ENCODE assay signal across 9 cellular contexts in the genomic region with DNA sequence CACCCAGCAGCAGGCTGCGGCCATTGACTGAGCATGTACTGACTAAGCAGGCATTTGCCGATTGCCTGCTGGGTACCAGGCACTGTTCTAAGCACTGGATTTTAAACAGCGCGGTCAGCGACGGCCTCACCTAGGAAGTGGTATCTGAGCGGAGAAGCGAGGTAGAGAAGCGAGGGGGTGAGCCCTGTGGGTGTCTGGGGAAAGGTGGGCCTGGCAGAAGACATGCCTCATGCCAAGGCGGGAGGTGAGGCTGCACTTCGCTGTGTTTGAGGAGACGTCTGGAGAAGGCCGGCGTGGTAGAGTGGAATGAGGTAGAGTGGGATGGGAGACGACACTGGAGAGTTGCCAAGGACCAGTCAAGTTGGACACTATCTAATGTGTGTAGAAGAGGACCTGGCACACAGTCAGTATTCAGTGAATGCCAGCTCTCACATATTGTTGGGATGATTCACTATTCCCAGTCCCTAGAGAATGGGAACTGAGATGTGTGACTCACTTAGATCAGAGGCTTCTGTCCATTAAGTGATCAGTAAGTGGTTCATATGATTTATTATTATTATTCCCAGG. TPM values are rescaled to one million over a fixed set of nuclear protein-coding genes. Genes with fewer than 3 reads are reported as not detected.
DNase-seq lines count a peak whose midpoint lies in the region; ATAC-seq and TF ChIP-seq lines count a peak whose summit lies in the region.
"Had no signal": no experiment of that assay in that cellular context is flagged by ENCODE, and none has a peak within 500 bp of the region (broad histone marks: within the 10 kb centered on the region; RNA-seq: fewer than 3 reads in every experiment).

No MANE protein-coding gene starts in this region.

- TF ChIP-seq CTCF in Calu3 (IDR thresholded peaks at IDR 0.05; ENCODE audit: unreplicated experiment) (no peak), mucosa of descending colon (IDR thresholded peaks at IDR 0.05) (no peak)

- peak; percentile 32 for DNase-seq in Calu3
- DNase-seq in NCI-H2029 (lab: John Stamatoyannopoulos, UW), result peak; percentile 59
- peak; percentile 39 for DNase-seq in dedifferentiated amniotic fluid mesenchymal stem cell (ENCODE audit: extremely low spot score)
- DNase-seq in natural killer cell treated with Interleukin-12 subunit alpha and Interleukin-12 subunit beta and Interleukin-15 and Interleukin-18, amount 100 ng/mL, for 72 hours (ENCODE audit: low spot score), result no peak
- DNase-seq in mucosa of descending colon, result no peak

- H3K27ac Mint-ChIP-seq in Calu3 (ENCODE audit: unreplicated experiment), result peak overlapping the region; percentile 9
- peak overlapping the region; percentile 8 to 18 for H3K27ac Mint-ChIP-seq in natural killer cell treated with Interleukin-12 subunit alpha and Interleukin-12 subunit beta and Interleukin-15 and Interleukin-18, amount 100 ng/mL, for 72 hours

- H3K4me3 Mint-ChIP-seq in Calu3 (ENCODE audit: low read depth, unreplicated experiment), result peak overlapping the region; percentile 74
- H3K4me3 Mint-ChIP-seq in natural killer cell treated with Interleukin-12 subunit alpha and Interleukin-12 subunit beta and Interleukin-15 and Interleukin-18, amount 100 ng/mL, for 72 hours, result peak overlapping the region; percentile 91

- peaks cover 22% of the 10 kb centered on the region for H3K36me3 Mint-ChIP-seq in Calu3 (ENCODE audit: insufficient read depth, unreplicated experiment)
- no peaks in the 10 kb centered on the region for H3K36me3 Mint-ChIP-seq in natural killer cell treated with Interleukin-12 subunit alpha and Interleukin-12 subunit beta and Interleukin-15 and Interleukin-18, amount 100 ng/mL, for 72 hours

- no peaks in the 10 kb centered on the region for H3K9me3 ChIP-seq in mucosa of descending colon
- H3K9me3 ChIP-seq: thyroid gland had no signal

- peaks cover 18% of the 10 kb centered on the region for H3K4me1 Mint-ChIP-seq in Calu3 (ENCODE audit: low read depth, unreplicated experiment)
- H3K4me1 Mint-ChIP-seq in natural killer cell treated with Interleukin-12 subunit alpha and Interleukin-12 subunit beta and Interleukin-15 and Interleukin-18, amount 100 ng/mL, for 72 hours (ENCODE audit: low read depth in 2 of 2), result peaks cover 9 to 12% of the 10 kb centered on the region in 2 donors

- H3K27me3 Mint-ChIP-seq in Calu3 (ENCODE audit: unreplicated experiment), result no peaks in the 10 kb centered on the region
- no peaks in the 10 kb centered on the region for H3K27me3 Mint-ChIP-seq in natural killer cell treated with Interleukin-12 subunit alpha and Interleukin-12 subunit beta and Interleukin-15 and Interleukin-18, amount 100 ng/mL, for 72 hours

- intact Hi-C loops in Calu3 (cut with micrococcal nuclease; ENCODE audit: unreplicated experiment) (no loop called here), mucosa of descending colon (cut with DNase I, micrococcal nuclease) (no loop called here)

- no peak overlapping the region for H3K4me3 ChIP-seq in mucosa of descending colon

- peaks cover 2% of the 10 kb centered on the region for H3K9me3 Mint-ChIP-seq in Calu3 (ENCODE audit: low read depth, unreplicated experiment)
- H3K9me3 Mint-ChIP-seq in natural killer cell treated with Interleukin-12 subunit alpha and Interleukin-12 subunit beta and Interleukin-15 and Interleukin-18, amount 100 ng/mL, for 72 hours, result no peaks in the 10 kb centered on the region

- BruUV-seq in Calu3 (replicated peaks; lab: Mats Ljungman, UMichigan), result no TSS peak

- no peaks in the 10 kb centered on the region for H3K4me1 ChIP-seq in mucosa of descending colon (ENCODE audit: low read depth)

- no peak for ATAC-seq in natural killer cell treated with Interleukin-12 subunit alpha and Interleukin-12 subunit beta and Interleukin-15 and Interleukin-18, amount 100 ng/mL, for 72 hours
- ATAC-seq in GM21717 (IDR thresholded peaks at IDR 0.05; ENCODE audit: unreplicated experiment) (no peak), GM18520 (IDR thresholded peaks at IDR 0.05; ENCODE audit: unreplicated experiment) (no peak), mucosa of descending colon (no peak), GM21529 (IDR thresholded peaks at IDR 0.05; ENCODE audit: unreplicated experiment) (no peak)

- CTCF ChIA-PET in Calu3 (lab: Charles Lee), result no interaction called here

- no peaks in the 10 kb centered on the region for H3K36me3 ChIP-seq in mucosa of descending colon (ENCODE audit: low read depth)
- H3K36me3 ChIP-seq: thyroid gland had no signal

RNA-seq across cellular contexts. Expression of gene SYCE1L, which starts 14.4 kb away (rescaled TPM):
- total RNA-seq in Calu3 (2022), result 2.0 and 6.2 TPM in 2 replicates
- 1 to 10 TPM; 3.9 to 5.3 TPM for total RNA-seq in natural killer cell treated with Interleukin-12 subunit alpha and Interleukin-12 subunit beta and Interleukin-15 and Interleukin-18, amount 100 ng/mL, for 72 hours
- 1 to 10 TPM; 1.7 to 6.3 (median 2.7) TPM for total RNA-seq in mucosa of descending colon

RNA-seq across cellular contexts. Expression of gene MON1B, which starts 22.6 kb away (rescaled TPM):
- 88.1 and 91.3 TPM in 2 replicates for total RNA-seq in Calu3 (2022)
- total RNA-seq in natural killer cell treated with Interleukin-12 subunit alpha and Interleukin-12 subunit beta and Interleukin-15 and Interleukin-18, amount 100 ng/mL, for 72 hours, result 100 to 1,000 TPM in 1 of 2 donors, 10 to 100 TPM in 1; 87.7 to 108 TPM
- total RNA-seq in mucosa of descending colon, result 10 to 100 TPM; 54.8 to 83.8 (median 72.7) TPM

Comparison
In these comparisons a context has a peak if more than half of its experiments do, and no peak if none do; other contexts are left out.
1. DNase-seq: peak in Calu3 (single experiment), NCI-H2029 (single experiment) and dedifferentiated amniotic fluid mesenchymal stem cell (single experiment); none in natural killer cell treated with Interleukin-12 subunit alpha and Interleukin-12 subunit beta and Interleukin-15 and Interleukin-18, amount 100 ng/mL, for 72 hours (single experiment) and mucosa of descending colon (0 of 3).